1 cellular context compared by ENCODE assay signal in the genomic region with DNA sequence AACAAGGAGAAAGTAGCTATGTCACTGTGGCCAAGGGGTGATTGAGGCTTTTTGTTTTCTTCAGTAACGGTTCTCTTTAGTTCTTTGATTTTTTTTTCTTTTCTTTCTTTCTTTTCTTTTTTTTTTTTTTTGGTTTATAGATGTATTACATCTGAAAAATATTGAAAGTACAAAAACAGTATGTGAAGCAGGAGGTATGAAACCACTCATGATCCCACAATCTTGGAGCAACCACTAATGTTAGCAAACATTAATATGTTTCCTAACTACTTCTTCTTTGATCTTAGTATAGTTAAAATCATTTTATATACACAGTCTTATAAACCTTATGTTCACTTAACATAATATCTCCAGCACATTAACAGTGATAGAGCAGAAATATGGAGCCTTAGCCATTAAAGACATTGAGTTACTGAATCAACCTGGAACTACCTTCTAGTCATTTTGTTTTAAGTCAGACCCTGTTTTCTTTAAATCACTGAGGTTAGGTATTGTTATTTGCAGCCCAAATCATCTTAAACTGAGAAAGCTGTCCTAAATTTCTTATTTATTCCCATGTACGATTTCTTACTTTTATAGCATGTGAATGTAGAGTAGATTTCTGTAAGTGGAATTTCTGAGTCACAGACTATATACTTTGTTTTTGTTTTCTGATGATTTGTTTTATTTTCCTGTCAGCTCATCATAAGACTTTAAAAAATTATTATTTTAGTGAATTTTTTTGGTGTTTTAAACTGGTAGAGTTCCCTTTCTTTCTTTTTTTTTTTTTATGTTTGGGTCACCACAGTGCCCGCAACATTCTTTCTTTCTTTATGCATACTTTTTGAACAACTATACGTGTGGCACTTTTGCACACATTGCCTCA.
TF ChIP-seq lines count a peak whose summit lies in the region.

No MANE protein-coding gene starts in this region.

TF ChIP-seq in HEK293, 187 proteins besides CTCF, POLR2A, EP300 and RAD21 (continued from another document):
- TF ChIP-seq, protein P1, sequence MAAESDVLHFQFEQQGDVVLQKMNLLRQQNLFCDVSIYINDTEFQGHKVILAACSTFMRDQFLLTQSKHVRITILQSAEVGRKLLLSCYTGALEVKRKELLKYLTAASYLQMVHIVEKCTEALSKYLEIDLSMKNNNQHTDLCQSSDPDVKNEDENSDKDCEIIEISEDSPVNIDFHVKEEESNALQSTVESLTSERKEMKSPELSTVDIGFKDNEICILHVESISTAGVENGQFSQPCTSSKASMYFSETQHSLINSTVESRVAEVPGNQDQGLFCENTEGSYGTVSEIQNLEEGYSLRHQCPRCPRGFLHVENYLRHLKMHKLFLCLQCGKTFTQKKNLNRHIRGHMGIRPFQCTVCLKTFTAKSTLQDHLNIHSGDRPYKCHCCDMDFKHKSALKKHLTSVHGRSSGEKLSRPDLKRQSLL (tag by site-specific recombination; IDR thresholded peaks at IDR 0.05): 0 out of 2 replicates have a peak, but pooled peaks have one; percentile 22
- TF ChIP-seq ZNF292 (tag by site-specific recombination; IDR thresholded peaks at IDR 0.05; ENCODE audit: borderline replicate concordance, low read depth) (no peak), ZNF747 (tag by site-specific recombination; IDR thresholded peaks at IDR 0.05) (no peak), ZNF600 (tag by site-specific recombination; IDR thresholded peaks at IDR 0.05) (no peak)
TF ChIP-seq in HEK293: peak in this region for 1.
